ENCODE assay signal across 9 cellular contexts in the genomic region with DNA sequence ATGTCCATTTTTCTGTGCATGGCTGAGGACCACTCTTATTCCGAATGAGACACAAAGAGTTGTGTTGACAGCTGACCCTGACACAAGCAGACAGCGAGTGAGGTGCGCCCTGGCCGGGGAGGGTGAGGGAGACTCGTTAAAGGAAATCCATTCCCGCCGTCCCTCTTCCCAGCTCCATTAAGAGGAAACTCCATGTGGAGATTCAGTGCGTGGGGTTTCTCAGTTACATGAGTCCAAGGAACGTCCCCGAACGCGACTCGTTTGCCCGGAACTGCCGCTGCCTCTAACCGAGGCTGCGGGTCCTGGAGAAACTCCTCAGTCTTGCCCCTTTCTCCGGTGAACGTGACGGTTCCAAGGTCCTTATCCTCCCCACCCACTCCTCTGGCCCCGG.
A peak's percentile ranks its signal among the peaks of the same experiment; 100 is the strongest.
DNase-seq lines count a peak whose midpoint lies in the region; ATAC-seq lines count a peak whose summit lies in the region.
"Had no signal": no experiment of that assay in that cellular context is flagged by ENCODE, and none has a peak within 500 bp of the region (broad histone marks: within the 10 kb centered on the region; RNA-seq: fewer than 3 reads in every experiment).

No MANE protein-coding gene starts in this region.

- peak overlapping the region; percentile 36 for H3K4me3 Mint-ChIP-seq in activated naive CD8-positive, alpha-beta T cell treated with anti-CD3 and anti-CD28 coated beads, Interleukin-2, amount 50 U/mL, for 24 hours

- peak; percentile 17 to 45 for DNase-seq in NCI-H2081 (lab: John Stamatoyannopoulos, UW)
- no peak for DNase-seq in NCI-H2081 treated with DMSO at 0.1 percent for 48 hours (lab: John Stamatoyannopoulos, UW)
- peak; percentile 1 for DNase-seq in activated naive CD8-positive, alpha-beta T cell treated with anti-CD3 and anti-CD28 coated beads, Interleukin-2, amount 50 U/mL, for 24 hours
- DNase-seq in iris pigment epithelial cell (ENCODE audit: low read depth): peak; percentile 8
- DNase-seq in stromal cell of bone marrow (ENCODE audit: low read depth): peak; percentile 1
- DNase-seq in effector CD4-positive, alpha-beta T cell: no peak
- DNase-seq in stimulated activated CD8-positive, alpha-beta memory T cell treated with anti-CD3 and anti-CD28 coated beads, Interleukin-4, amount 100 ng/mL, for 48 hours: no peak
- DNase-seq: NCI-H187 treated with DMSO at 0.1 percent for 48 hours had no signal

- ATAC-seq in activated naive CD8-positive, alpha-beta T cell treated with anti-CD3 and anti-CD28 coated beads, Interleukin-2, amount 50 U/mL, for 24 hours: no peak
- ATAC-seq in HG02642 (IDR thresholded peaks at IDR 0.05; ENCODE audit: poor library complexity, unreplicated experiment): no peak

- no peaks in the 10 kb centered on the region for H3K9me3 Mint-ChIP-seq in activated naive CD8-positive, alpha-beta T cell treated with anti-CD3 and anti-CD28 coated beads, Interleukin-2, amount 50 U/mL, for 24 hours

- peaks cover 3% of the 10 kb centered on the region for H3K4me1 Mint-ChIP-seq in activated naive CD8-positive, alpha-beta T cell treated with anti-CD3 and anti-CD28 coated beads, Interleukin-2, amount 50 U/mL, for 24 hours

- peaks cover 56% of the 10 kb centered on the region for H3K27me3 Mint-ChIP-seq in activated naive CD8-positive, alpha-beta T cell treated with anti-CD3 and anti-CD28 coated beads, Interleukin-2, amount 50 U/mL, for 24 hours

- no peaks in the 10 kb centered on the region for H3K36me3 Mint-ChIP-seq in activated naive CD8-positive, alpha-beta T cell treated with anti-CD3 and anti-CD28 coated beads, Interleukin-2, amount 50 U/mL, for 24 hours (ENCODE audit: low read depth)

- no peak overlapping the region for H3K27ac Mint-ChIP-seq in activated naive CD8-positive, alpha-beta T cell treated with anti-CD3 and anti-CD28 coated beads, Interleukin-2, amount 50 U/mL, for 24 hours

Comparison
In these comparisons a context has a peak if more than half of its experiments do, and no peak if none do; other contexts are left out.
1. DNase-seq: peak in NCI-H2081 (2 of 2), activated naive CD8-positive, alpha-beta T cell treated with anti-CD3 and anti-CD28 coated beads, Interleukin-2, amount 50 U/mL, for 24 hours (single experiment), iris pigment epithelial cell (single experiment) and stromal cell of bone marrow (single experiment); none in NCI-H2081 treated with DMSO at 0.1 percent for 48 hours (single experiment), effector CD4-positive, alpha-beta T cell (single experiment) and stimulated activated CD8-positive, alpha-beta memory T cell treated with anti-CD3 and anti-CD28 coated beads, Interleukin-4, amount 100 ng/mL, for 48 hours (single experiment).